In genomic region chr9:31958572-31958971, GRCh38 we compare ENCODE assay signal across 33 cellular contexts.
"Had no signal": no experiment of that assay in that cellular context is flagged by ENCODE, and none has a peak within 500 bp of the region (broad histone marks: within the 10 kb centered on the region; RNA-seq: fewer than 3 reads in every experiment).

No MANE protein-coding gene starts in this region.

- H3K27me3 ChIP-seq: adrenal gland, ascending aorta, body of pancreas, brain microvascular endothelial cell, cardiac muscle cell had no signal

- H3K27ac ChIP-seq: adrenal gland, ascending aorta, body of pancreas, brain microvascular endothelial cell, breast epithelium, cardiac muscle cell had no signal

- H3K4me3 ChIP-seq: adrenal gland, ascending aorta, body of pancreas, breast epithelium, cardiac muscle cell had no signal

- FAIRE-seq: astrocyte, bronchial epithelial cell had no signal

- ATAC-seq: activated naive CD4-positive, alpha-beta T cell treated with anti-CD3 and anti-CD28 coated beads, Interleukin-2, amount 50 U/mL, for 72 hours; activated naive CD8-positive, alpha-beta T cell treated with anti-CD3 and anti-CD28 coated beads, Interleukin-2, amount 50 U/mL, for 24 hours; activated T-cell treated with anti-CD3 and anti-CD28 coated beads, Interleukin-2, amount 50 U/mL, for 4 hours; activated T-cell treated with anti-CD3 and anti-CD28 coated beads, Interleukin-2, amount 50 U/mL, for 72 hours; activated T-helper 17 cell treated with anti-CD3 and anti-CD28 coated beads, Interleukin-2, amount 50 U/mL, for 72 hours; body of pancreas had no signal

- DNase-seq: activated effector memory CD4-positive, alpha-beta T cell treated with anti-CD3 and anti-CD28 coated beads, Interleukin-2, amount 50 U/mL, for 16 hours; activated effector memory CD4-positive, alpha-beta T cell treated with Interleukin-2 at 50 U/mL for 16 hours; activated gamma-delta T cell; activated gamma-delta T cell treated with Interleukin-2 at 50 U/mL for 16 hours; activated naive CD4-positive, alpha-beta T cell; activated naive CD4-positive, alpha-beta T cell treated with anti-CD3 and anti-CD28 coated beads for 36 hours; activated naive CD4-positive, alpha-beta T cell treated with anti-CD3 and anti-CD28 coated beads, Interleukin-2, amount 10 ng/mL, durations not matched to agents 7 days and 5 days; activated naive CD4-positive, alpha-beta T cell treated with anti-CD3 and anti-CD28 coated beads, Interleukin-2, amount 50 U/mL, for 16 hours; activated naive CD4-positive, alpha-beta T cell treated with Interleukin-2 at 50 U/mL for 16 hours; activated naive CD8-positive, alpha-beta T cell treated with anti-CD3 and anti-CD28 coated beads for 36 hours; activated naive CD8-positive, alpha-beta T cell treated with anti-CD3 and anti-CD28 coated beads, Interleukin-2, amount 10 ng/mL, durations not matched to agents 7 days and 5 days; activated naive CD8-positive, alpha-beta T cell treated with anti-CD3 and anti-CD28 coated beads, Interleukin-2, amount 50 U/mL, for 24 hours; activated T-cell treated with anti-CD3 and anti-CD28 coated beads, Interleukin-2, amount 50 U/mL, for 24 hours; activated T-cell treated with anti-CD3 and anti-CD28 coated beads, Interleukin-2, amount 50 U/mL, for 4 hours; activated T-cell treated with anti-CD3 and anti-CD28 coated beads, Interleukin-2, amount 50 U/mL, for 48 hours; activated T-cell treated with anti-CD3 and anti-CD28 coated beads, Interleukin-2, amount 50 U/mL, for 72 hours; adrenal gland; amniotic stem cell; amygdala; anterior cingulate cortex; aorta; body of pancreas; brain microvascular endothelial cell; caudate nucleus; central memory CD4-positive, alpha-beta T cell; cerebellar nuclear complex had no signal

- H3K4me1 ChIP-seq: adrenal gland, ascending aorta, body of pancreas, breast epithelium had no signal

- H3K36me3 ChIP-seq: adrenal gland, ascending aorta, brain microvascular endothelial cell, cardiac muscle cell had no signal
